11 cellular contexts compared by ENCODE assay signal in genomic region chr11:44343778-44344424, GRCh38. TPM values are rescaled to one million over a fixed set of nuclear protein-coding genes. Genes with fewer than 3 reads are reported as not detected.
"Had no signal": no experiment of that assay in that cellular context is flagged by ENCODE, and none has a peak within 500 bp of the region (broad histone marks: within the 10 kb centered on the region; RNA-seq: fewer than 3 reads in every experiment).

No MANE protein-coding gene starts in this region.

- ATAC-seq: GM23338, HCT116 had no signal

- H3K9me3 ChIP-seq: HAP-1 had no signal

- H3K4me3 Mint-ChIP-seq: GM23338, H9, HFFc6 had no signal

- H2AFZ ChIP-seq: GM23248, GM23338 had no signal

- H3K27ac Mint-ChIP-seq: GM23338, HFFc6 had no signal

- H3K4me3 ChIP-seq: GM23248, GM23338, HAP-1 had no signal

- H3K4me1 ChIP-seq: HAP-1 had no signal

- H3K4me2 ChIP-seq: GM23338 had no signal

- FAIRE-seq: H1, H54 had no signal

- H3K27ac ChIP-seq: GM23248 had no signal

- H3K9me3 Mint-ChIP-seq: GM23338, H9, HFFc6 had no signal

- H3K36me3 ChIP-seq: HAP-1 had no signal

- DNase-seq: GM23248, GOT3, H7, H9, HCEC 1CT, HFFc6 had no signal

- H3K9ac ChIP-seq: GM23248 had no signal

RNA-seq across cellular contexts. Expression of gene ALX4, which starts 34.0 kb away (rescaled TPM):
- total RNA-seq: GM23248, GM23338, H1, H7, H9 had no signal
- polyA plus RNA-seq: GM23248, GM23338, H1 had no signal
